In genomic region chr2:236826727-236827126, GRCh38 we compare ENCODE assay signal across 16 cellular contexts.
DNase-seq lines count a peak whose midpoint lies in the region; ATAC-seq lines count a peak whose summit lies in the region.
"Had no signal": no experiment of that assay in that cellular context is flagged by ENCODE, and none has a peak within 500 bp of the region (broad histone marks: within the 10 kb centered on the region; RNA-seq: fewer than 3 reads in every experiment).

No MANE protein-coding gene starts in this region.

- in situ Hi-C loops in Caki2 (cut with HindIII; ENCODE audit: low pct_unique_long_range_greater_than_20kb, low sequenced_read_pairs), result no loop called here

- DNase-seq in Caki2 (ENCODE audit: low read depth) (peak; percentile 14), NCI-H69 (lab: John Stamatoyannopoulos, UW) (peak; percentile 78), kidney tubule cell (ENCODE audit: low spot score) (peak; percentile 33), pulmonary artery endothelial cell (ENCODE audit: low read depth, low spot score) (peak; percentile 20), epidermal melanocyte (ENCODE audit: insufficient read length, low spot score) (no peak)
- DNase-seq in effector CD4-positive, alpha-beta T cell, result no peak
- DNase-seq in activated effector memory CD4-positive, alpha-beta T cell treated with anti-CD3 and anti-CD28 coated beads, Interleukin-2, amount 50 U/mL, for 16 hours, result no peak
- DNase-seq: ACHN, DMS 273 treated with DMSO at 0.1 percent for 48 hours, NCI-H1105, NCI-H2107, NCI-H526 treated with DMSO at 0.1 percent for 48 hours, Peyer's patch had no signal

- no peak for ATAC-seq in HG03571 (IDR thresholded peaks at IDR 0.05; ENCODE audit: unreplicated experiment)
- ATAC-seq: GM23338, K562 had no signal

Comparison
In these comparisons a context has a peak if more than half of its experiments do, and no peak if none do; other contexts are left out.
1. DNase-seq: peak in Caki2 (single experiment), NCI-H69 (single experiment), kidney tubule cell (single experiment) and pulmonary artery endothelial cell (single experiment); none in effector CD4-positive, alpha-beta T cell (single experiment), epidermal melanocyte (single experiment) and activated effector memory CD4-positive, alpha-beta T cell treated with anti-CD3 and anti-CD28 coated beads, Interleukin-2, amount 50 U/mL, for 16 hours (single experiment).